ENCODE assay signal across 8 cellular contexts in the genomic region with DNA sequence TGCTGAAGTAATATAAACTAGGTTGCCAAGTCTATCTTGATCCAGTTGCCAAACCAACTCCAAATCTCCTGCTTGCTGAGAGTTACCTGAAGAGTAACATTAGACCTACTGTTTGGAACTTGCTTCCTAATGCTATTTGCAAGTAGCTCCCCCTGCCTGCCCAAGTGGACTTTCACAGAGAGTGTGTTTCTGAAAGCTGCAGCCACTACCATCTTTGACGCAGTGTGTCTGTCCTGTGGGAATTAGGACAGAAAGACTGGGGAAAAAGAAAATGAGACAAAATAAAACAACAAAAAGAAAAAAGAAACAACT.
A peak's percentile ranks its signal among the peaks of the same experiment; 100 is the strongest.
DNase-seq lines count a peak whose midpoint lies in the region; ATAC-seq and TF ChIP-seq lines count a peak whose summit lies in the region.

No MANE protein-coding gene starts in this region.

- H3K36me3 ChIP-seq in OCI-LY7 (ENCODE audit: insufficient read depth, low read length) (no peaks in the 10 kb centered on the region), prostate gland (no peaks in the 10 kb centered on the region)

- no peak overlapping the region for H2AFZ ChIP-seq in OCI-LY7 (ENCODE audit: low read length)

- TF ChIP-seq CTCF in OCI-LY7 (conservative IDR thresholded peaks at IDR 0.05; ENCODE audit: low read length) (0 out of 2 replicates have a peak, but pooled peaks have one; percentile 32), fibroblast of pulmonary artery (IDR thresholded peaks at IDR 0.05; ENCODE audit: low read length, missing control alignments) (peak; percentile 57), prostate gland (IDR thresholded peaks at IDR 0.05) (peak in 3 of 4 experiments; percentile 65 to 83 (median 70))

- H3K4me1 ChIP-seq in OCI-LY7 (ENCODE audit: insufficient read depth, low read length, poor library complexity, severe bottlenecking) (no peaks in the 10 kb centered on the region), prostate gland (replicated peaks) (no peaks in the 10 kb centered on the region)

- POLR2A ChIA-PET in OCI-LY7 (lab: Charles Lee) = no interaction called here

- no peak overlapping the region for H3K27ac ChIP-seq in OCI-LY7 (ENCODE audit: low read depth, low read length, poor library complexity, severe bottlenecking)
- H3K27ac ChIP-seq in prostate gland = no peak overlapping the region

- H3K9me3 ChIP-seq in OCI-LY7 (ENCODE audit: low read length) (no peaks in the 10 kb centered on the region), prostate gland (no peaks in the 10 kb centered on the region)

- no peaks in the 10 kb centered on the region for H3K79me2 ChIP-seq in OCI-LY7 (ENCODE audit: insufficient read depth, low read depth, low read length)

- H3K4me2 ChIP-seq in OCI-LY7 (ENCODE audit: low read length) = no peak overlapping the region

- intact Hi-C loops in OCI-LY7 (cut with micrococcal nuclease; ENCODE audit: unreplicated experiment) (no loop called here), prostate gland (cut with DNase I) (no loop called here)

- no peaks in the 10 kb centered on the region for H3K9me2 ChIP-seq in OCI-LY7 (ENCODE audit: insufficient read depth, low read length)

- no peak overlapping the region for H3K4me3 ChIP-seq in OCI-LY7 (ENCODE audit: low read depth, low read length, poor library complexity, severe bottlenecking)
- no peak overlapping the region for H3K4me3 ChIP-seq in fibroblast of pulmonary artery (replicated peaks; ENCODE audit: low read depth, low read length)
- H3K4me3 ChIP-seq in prostate gland = no peak overlapping the region

- ATAC-seq in HG03342 (IDR thresholded peaks at IDR 0.05; ENCODE audit: unreplicated experiment) = no peak

- BruUV-seq in OCI-LY7 (replicated peaks; lab: Mats Ljungman, UMichigan) = no TSS peak

- TF ChIP-seq POLR2A in prostate gland (IDR thresholded peaks at IDR 0.05) = no peak

- WGBS in prostate gland = 52% methylated on average over 1 of the region's 1 CpG

- no peaks in the 10 kb centered on the region for H3K27me3 ChIP-seq in prostate gland (replicated peaks; ENCODE audit: insufficient read depth)

- no peaks in the 10 kb centered on the region for H4K20me1 ChIP-seq in OCI-LY7 (ENCODE audit: insufficient read depth, low read length)

- CTCF ChIA-PET in OCI-LY7 (lab: Charles Lee; ENCODE audit: unreplicated experiment) = no interaction called here

- DNase-seq in NCI-H510A treated with DMSO at 0.1 percent for 48 hours (lab: John Stamatoyannopoulos, UW) (peak; percentile 29), NCI-H510A (lab: John Stamatoyannopoulos, UW) (no peak), OCI-LY7 (ENCODE audit: low spot score) (no peak), fibroblast of pulmonary artery (ENCODE audit: low read depth) (peak; percentile 49), prostate gland (ENCODE audit: low spot score) (peak; percentile 73), kidney glomerular epithelial cell (lab: John Stamatoyannopoulos, UW) (no peak), SHP77 (lab: John Stamatoyannopoulos, UW) (no peak)

Comparison
In these comparisons a context has a peak if more than half of its experiments do, and no peak if none do; other contexts are left out.
1. DNase-seq: peak in NCI-H510A treated with DMSO at 0.1 percent for 48 hours (single experiment), fibroblast of pulmonary artery (single experiment) and prostate gland (single experiment); none in NCI-H510A (single experiment), OCI-LY7 (single experiment), kidney glomerular epithelial cell (single experiment) and SHP77 (0 of 2).
2. Peak in every context shown above with its lines, with median percentiles within 50 percentile points of each other: CTCF ChIP-seq.